In the genomic region with DNA sequence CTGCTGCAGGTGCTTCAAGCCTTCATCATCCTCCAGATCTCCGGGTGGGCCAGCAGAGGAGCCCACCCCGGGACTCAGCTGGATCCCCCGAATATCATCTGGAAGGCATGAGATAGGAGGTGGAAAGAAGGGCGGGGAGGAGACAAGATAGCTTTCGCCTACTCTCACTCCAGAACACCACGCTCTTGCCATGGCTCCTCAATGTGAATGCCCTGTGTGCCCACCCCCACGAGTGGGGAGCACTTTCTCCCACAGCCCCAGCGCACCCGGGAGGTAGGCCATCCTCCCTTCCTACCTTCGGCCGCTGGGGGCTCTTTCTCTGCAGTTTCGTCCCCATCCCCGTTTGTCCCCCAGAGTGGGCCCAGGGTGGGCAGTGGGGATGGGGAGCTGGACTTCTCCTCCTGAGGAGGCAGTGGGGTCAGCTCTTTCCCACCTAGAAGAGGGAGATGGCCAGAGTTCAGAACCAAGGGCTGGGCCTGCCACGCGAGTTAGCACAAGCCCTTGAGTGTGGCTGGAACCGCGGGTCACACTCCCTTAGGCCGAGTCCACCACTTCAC, we compare ENCODE assay signal across 1 cellular context.
TF ChIP-seq lines count a peak whose summit lies in the region.

No MANE protein-coding gene starts in this region.

TF ChIP-seq in K562, 482 proteins besides CTCF, POLR2A, EP300 and RAD21:
- no peak for TF ChIP-seq ZNF436 (CRISPR knock-in tag; IDR thresholded peaks at IDR 0.05)
- TF ChIP-seq, protein P1, sequence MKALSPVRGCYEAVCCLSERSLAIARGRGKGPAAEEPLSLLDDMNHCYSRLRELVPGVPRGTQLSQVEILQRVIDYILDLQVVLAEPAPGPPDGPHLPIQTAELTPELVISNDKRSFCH (CRISPR knock-in tag; IDR thresholded peaks at IDR 0.05), result no peak
- TF ChIP-seq, protein P1 (tag; IDR thresholded peaks at IDR 0.05), result no peak
- TF ChIP-seq ZNF707 (CRISPR knock-in tag; conservative IDR thresholded peaks at IDR 0.05), result no peak
- TF ChIP-seq SUPT5H (IDR thresholded peaks at IDR 0.05), result 0 out of 2 replicates have a peak, but pooled peaks have one; percentile 24
- TF ChIP-seq, protein P2, sequence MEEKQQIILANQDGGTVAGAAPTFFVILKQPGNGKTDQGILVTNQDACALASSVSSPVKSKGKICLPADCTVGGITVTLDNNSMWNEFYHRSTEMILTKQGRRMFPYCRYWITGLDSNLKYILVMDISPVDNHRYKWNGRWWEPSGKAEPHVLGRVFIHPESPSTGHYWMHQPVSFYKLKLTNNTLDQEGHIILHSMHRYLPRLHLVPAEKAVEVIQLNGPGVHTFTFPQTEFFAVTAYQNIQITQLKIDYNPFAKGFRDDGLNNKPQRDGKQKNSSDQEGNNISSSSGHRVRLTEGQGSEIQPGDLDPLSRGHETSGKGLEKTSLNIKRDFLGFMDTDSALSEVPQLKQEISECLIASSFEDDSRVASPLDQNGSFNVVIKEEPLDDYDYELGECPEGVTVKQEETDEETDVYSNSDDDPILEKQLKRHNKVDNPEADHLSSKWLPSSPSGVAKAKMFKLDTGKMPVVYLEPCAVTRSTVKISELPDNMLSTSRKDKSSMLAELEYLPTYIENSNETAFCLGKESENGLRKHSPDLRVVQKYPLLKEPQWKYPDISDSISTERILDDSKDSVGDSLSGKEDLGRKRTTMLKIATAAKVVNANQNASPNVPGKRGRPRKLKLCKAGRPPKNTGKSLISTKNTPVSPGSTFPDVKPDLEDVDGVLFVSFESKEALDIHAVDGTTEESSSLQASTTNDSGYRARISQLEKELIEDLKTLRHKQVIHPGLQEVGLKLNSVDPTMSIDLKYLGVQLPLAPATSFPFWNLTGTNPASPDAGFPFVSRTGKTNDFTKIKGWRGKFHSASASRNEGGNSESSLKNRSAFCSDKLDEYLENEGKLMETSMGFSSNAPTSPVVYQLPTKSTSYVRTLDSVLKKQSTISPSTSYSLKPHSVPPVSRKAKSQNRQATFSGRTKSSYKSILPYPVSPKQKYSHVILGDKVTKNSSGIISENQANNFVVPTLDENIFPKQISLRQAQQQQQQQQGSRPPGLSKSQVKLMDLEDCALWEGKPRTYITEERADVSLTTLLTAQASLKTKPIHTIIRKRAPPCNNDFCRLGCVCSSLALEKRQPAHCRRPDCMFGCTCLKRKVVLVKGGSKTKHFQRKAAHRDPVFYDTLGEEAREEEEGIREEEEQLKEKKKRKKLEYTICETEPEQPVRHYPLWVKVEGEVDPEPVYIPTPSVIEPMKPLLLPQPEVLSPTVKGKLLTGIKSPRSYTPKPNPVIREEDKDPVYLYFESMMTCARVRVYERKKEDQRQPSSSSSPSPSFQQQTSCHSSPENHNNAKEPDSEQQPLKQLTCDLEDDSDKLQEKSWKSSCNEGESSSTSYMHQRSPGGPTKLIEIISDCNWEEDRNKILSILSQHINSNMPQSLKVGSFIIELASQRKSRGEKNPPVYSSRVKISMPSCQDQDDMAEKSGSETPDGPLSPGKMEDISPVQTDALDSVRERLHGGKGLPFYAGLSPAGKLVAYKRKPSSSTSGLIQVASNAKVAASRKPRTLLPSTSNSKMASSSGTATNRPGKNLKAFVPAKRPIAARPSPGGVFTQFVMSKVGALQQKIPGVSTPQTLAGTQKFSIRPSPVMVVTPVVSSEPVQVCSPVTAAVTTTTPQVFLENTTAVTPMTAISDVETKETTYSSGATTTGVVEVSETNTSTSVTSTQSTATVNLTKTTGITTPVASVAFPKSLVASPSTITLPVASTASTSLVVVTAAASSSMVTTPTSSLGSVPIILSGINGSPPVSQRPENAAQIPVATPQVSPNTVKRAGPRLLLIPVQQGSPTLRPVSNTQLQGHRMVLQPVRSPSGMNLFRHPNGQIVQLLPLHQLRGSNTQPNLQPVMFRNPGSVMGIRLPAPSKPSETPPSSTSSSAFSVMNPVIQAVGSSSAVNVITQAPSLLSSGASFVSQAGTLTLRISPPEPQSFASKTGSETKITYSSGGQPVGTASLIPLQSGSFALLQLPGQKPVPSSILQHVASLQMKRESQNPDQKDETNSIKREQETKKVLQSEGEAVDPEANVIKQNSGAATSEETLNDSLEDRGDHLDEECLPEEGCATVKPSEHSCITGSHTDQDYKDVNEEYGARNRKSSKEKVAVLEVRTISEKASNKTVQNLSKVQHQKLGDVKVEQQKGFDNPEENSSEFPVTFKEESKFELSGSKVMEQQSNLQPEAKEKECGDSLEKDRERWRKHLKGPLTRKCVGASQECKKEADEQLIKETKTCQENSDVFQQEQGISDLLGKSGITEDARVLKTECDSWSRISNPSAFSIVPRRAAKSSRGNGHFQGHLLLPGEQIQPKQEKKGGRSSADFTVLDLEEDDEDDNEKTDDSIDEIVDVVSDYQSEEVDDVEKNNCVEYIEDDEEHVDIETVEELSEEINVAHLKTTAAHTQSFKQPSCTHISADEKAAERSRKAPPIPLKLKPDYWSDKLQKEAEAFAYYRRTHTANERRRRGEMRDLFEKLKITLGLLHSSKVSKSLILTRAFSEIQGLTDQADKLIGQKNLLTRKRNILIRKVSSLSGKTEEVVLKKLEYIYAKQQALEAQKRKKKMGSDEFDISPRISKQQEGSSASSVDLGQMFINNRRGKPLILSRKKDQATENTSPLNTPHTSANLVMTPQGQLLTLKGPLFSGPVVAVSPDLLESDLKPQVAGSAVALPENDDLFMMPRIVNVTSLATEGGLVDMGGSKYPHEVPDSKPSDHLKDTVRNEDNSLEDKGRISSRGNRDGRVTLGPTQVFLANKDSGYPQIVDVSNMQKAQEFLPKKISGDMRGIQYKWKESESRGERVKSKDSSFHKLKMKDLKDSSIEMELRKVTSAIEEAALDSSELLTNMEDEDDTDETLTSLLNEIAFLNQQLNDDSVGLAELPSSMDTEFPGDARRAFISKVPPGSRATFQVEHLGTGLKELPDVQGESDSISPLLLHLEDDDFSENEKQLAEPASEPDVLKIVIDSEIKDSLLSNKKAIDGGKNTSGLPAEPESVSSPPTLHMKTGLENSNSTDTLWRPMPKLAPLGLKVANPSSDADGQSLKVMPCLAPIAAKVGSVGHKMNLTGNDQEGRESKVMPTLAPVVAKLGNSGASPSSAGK (IDR thresholded peaks at IDR 0.05), result no peak
- no peak for TF ChIP-seq TAL1 (IDR thresholded peaks at IDR 0.05)
- TF ChIP-seq POLR2G (IDR thresholded peaks at IDR 0.05; ENCODE audit: low read depth, low read length), result peak; percentile 36; the same call in 1 of the 2 replicates
TF ChIP-seq in K562: peak in this region for 2.
